Comparison of ENCODE assay signal across 28 cellular contexts in genomic region chr13:52949044-52949443, GRCh38.
"Had no signal": no experiment of that assay in that cellular context is flagged by ENCODE, and none has a peak within 500 bp of the region (broad histone marks: within the 10 kb centered on the region; RNA-seq: fewer than 3 reads in every experiment).

No MANE protein-coding gene starts in this region.

- H3K27ac ChIP-seq: adrenal gland, ascending aorta, epithelial cell of prostate, esophagus squamous epithelium, lower lobe of right lung, thyroid gland, vagina, WERI-Rb-1 had no signal

- H3K9me3 ChIP-seq: adrenal gland, ascending aorta, esophagus squamous epithelium, heart right ventricle, lower lobe of right lung, neutrophil, thyroid gland, upper lobe of left lung, vagina had no signal

- H3K4me1 ChIP-seq: adrenal gland, ascending aorta, lower lobe of right lung, thyroid gland, vagina had no signal

- H3K27me3 Mint-ChIP-seq: stimulated activated naive CD8-positive, alpha-beta T cell treated with anti-CD3 and anti-CD28 coated beads, Interleukin-15, Interleukin-2, amounts not matched to agents 100 ng/mL and 50 ng/mL, for 24 hours had no signal

- H3K27ac Mint-ChIP-seq: activated naive CD8-positive, alpha-beta T cell; natural killer cell; progenitor cell of endocrine pancreas; stimulated activated effector memory CD8-positive, alpha-beta T cell treated with anti-CD3 and anti-CD28 coated beads, Interleukin-12 subunit alpha, Interleukin-12 subunit beta, amount 100 ng/mL, for 72 hours; stimulated activated naive CD8-positive, alpha-beta T cell treated with anti-CD3 and anti-CD28 coated beads, Interleukin-15, Interleukin-2, amounts not matched to agents 100 ng/mL and 50 ng/mL, for 24 hours; T-helper 17 cell had no signal

- H3K27me3 ChIP-seq: adrenal gland, ascending aorta, esophagus squamous epithelium, neutrophil, thyroid gland, upper lobe of left lung, vagina had no signal

- DNase-seq: activated CD4-positive, alpha-beta T cell treated with anti-CD3 and anti-CD28 coated beads for 48 hours; activated CD4-positive, alpha-beta T cell treated with anti-CD3 and anti-CD28 coated beads, Interleukin-2, amount 50 U/mL, for 48 hours; activated CD8-positive, alpha-beta memory T cell treated with anti-CD3 and anti-CD28 coated beads for 24 hours; activated effector memory CD4-positive, alpha-beta T cell treated with Interleukin-2 at 50 U/mL for 16 hours; activated naive CD4-positive, alpha-beta T cell treated with Interleukin-2 at 50 U/mL for 16 hours; adrenal gland; esophagus squamous epithelium; foreskin melanocyte; lower lobe of right lung; mesenchymal stem cell; natural killer cell; stimulated activated CD4-positive, alpha-beta T cell treated with anti-CD3 and anti-CD28 coated beads, Interleukin-4, amount 100 ng/mL, for 24 hours; T-helper 17 cell; T1000; upper lobe of left lung; WERI-Rb-1 had no signal

- H3K4me1 Mint-ChIP-seq: natural killer cell; stimulated activated effector memory CD8-positive, alpha-beta T cell treated with anti-CD3 and anti-CD28 coated beads, Interleukin-12 subunit alpha, Interleukin-12 subunit beta, amount 100 ng/mL, for 72 hours; T-helper 17 cell had no signal

- H3K36me3 Mint-ChIP-seq: activated naive CD8-positive, alpha-beta T cell; brain; natural killer cell; stimulated activated effector memory CD8-positive, alpha-beta T cell treated with anti-CD3 and anti-CD28 coated beads, Interleukin-12 subunit alpha, Interleukin-12 subunit beta, amount 100 ng/mL, for 72 hours had no signal

- H3K4me3 Mint-ChIP-seq: activated naive CD8-positive, alpha-beta T cell; brain; natural killer cell; stimulated activated effector memory CD8-positive, alpha-beta T cell treated with anti-CD3 and anti-CD28 coated beads, Interleukin-12 subunit alpha, Interleukin-12 subunit beta, amount 100 ng/mL, for 72 hours; stimulated activated naive CD8-positive, alpha-beta T cell treated with anti-CD3 and anti-CD28 coated beads, Interleukin-15, Interleukin-2, amounts not matched to agents 100 ng/mL and 50 ng/mL, for 24 hours; T-helper 17 cell had no signal

- H3K4me3 ChIP-seq: adrenal gland, ascending aorta, esophagus squamous epithelium, heart right ventricle, lower lobe of right lung, skin epidermis, thyroid gland, upper lobe of left lung, vagina had no signal

- H3K36me3 ChIP-seq: adrenal gland, ascending aorta, esophagus squamous epithelium, heart right ventricle, lower lobe of right lung, neutrophil, thyroid gland, upper lobe of left lung, vagina, WERI-Rb-1 had no signal

- H3K9me3 Mint-ChIP-seq: stimulated activated naive CD8-positive, alpha-beta T cell treated with anti-CD3 and anti-CD28 coated beads, Interleukin-15, Interleukin-2, amounts not matched to agents 100 ng/mL and 50 ng/mL, for 24 hours had no signal
